In the genomic region with DNA sequence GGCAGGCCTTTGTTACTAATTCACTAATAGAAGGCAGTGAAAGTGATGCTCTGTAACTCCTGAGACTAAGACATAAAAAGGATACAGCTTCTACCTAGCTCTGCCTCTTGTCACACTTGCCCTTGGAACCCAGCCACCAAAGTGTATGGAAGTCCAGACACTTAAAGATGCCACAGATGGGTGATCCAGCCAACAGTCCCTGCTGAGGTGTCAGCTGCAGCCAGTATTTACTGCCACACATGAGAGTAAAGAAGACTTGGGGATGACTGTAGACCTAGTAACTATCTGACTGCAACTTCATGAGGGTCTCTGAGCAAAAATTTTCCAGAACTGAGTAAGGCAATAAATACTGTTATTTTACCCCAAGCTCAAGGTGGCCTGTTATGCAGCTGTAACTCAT, we compare ENCODE assay signal across 10 cellular contexts. TPM values are rescaled to one million over a fixed set of nuclear protein-coding genes. Genes with fewer than 3 reads are reported as not detected.
A peak's percentile ranks its signal among the peaks of the same experiment; 100 is the strongest.
DNase-seq lines count a peak whose midpoint lies in the region; ATAC-seq, FAIRE-seq and TF ChIP-seq lines count a peak whose summit lies in the region.
"Had no signal": no experiment of that assay in that cellular context is flagged by ENCODE, and none has a peak within 500 bp of the region (broad histone marks: within the 10 kb centered on the region; RNA-seq: fewer than 3 reads in every experiment).

No MANE protein-coding gene starts in this region.

- TF ChIP-seq POLR2A in heart left ventricle (IDR thresholded peaks at IDR 0.05), result no peak

- no peak for FAIRE-seq in RCC 7860 (lab: Jason Lieb, UNC)

- H3K4me1 ChIP-seq in right cardiac atrium (ENCODE audit: control insufficient read depth, insufficient read depth, low read length), result no peaks in the 10 kb centered on the region
- peaks cover 0 to 95% (median 66%) of the 10 kb centered on the region in 12 donors for H3K4me1 ChIP-seq in heart left ventricle
- H3K4me1 ChIP-seq in OCI-LY1 (ENCODE audit: insufficient read depth, low read length, severe bottlenecking), result peaks cover 51% of the 10 kb centered on the region
- H3K4me1 ChIP-seq in colonic mucosa, result peaks cover 4% of the 10 kb centered on the region

- peak overlapping the region; percentile 8; the same call in 1 of the 2 replicates for H3K4me2 ChIP-seq in OCI-LY1 (ENCODE audit: low read length)

- DNase-seq in right cardiac atrium, result peak in 1 of 3 donors; percentile 43
- no peak for DNase-seq in heart left ventricle
- no peak for DNase-seq in colonic mucosa
- DNase-seq in RCC 7860 (ENCODE audit: low spot score), result no peak
- no peak for DNase-seq in stimulated activated CD4-positive, alpha-beta T cell treated with anti-CD3 and anti-CD28 coated beads, Interleukin-12 subunit alpha, Interleukin-12 subunit beta, amount 100 ng/mL, for 4 hours
- DNase-seq in sciatic nerve (ENCODE audit: low spot score), result no peak
- DNase-seq: nucleus accumbens had no signal

- H3K27me3 ChIP-seq in right cardiac atrium (ENCODE audit: control insufficient read depth, insufficient read depth) (no peaks in the 10 kb centered on the region), heart left ventricle (no peaks in the 10 kb centered on the region), OCI-LY1 (ENCODE audit: insufficient read depth, low read length) (no peaks in the 10 kb centered on the region), colonic mucosa (no peaks in the 10 kb centered on the region)

- peaks cover 99% of the 10 kb centered on the region for H3K79me2 ChIP-seq in OCI-LY1 (ENCODE audit: insufficient read depth, low read length)

- peak overlapping the region; percentile 17 for H3K27ac ChIP-seq in right cardiac atrium (ENCODE audit: low read length)
- peak overlapping the region in 2 of 12 donors; percentile 61 to 78 for H3K27ac ChIP-seq in heart left ventricle
- H3K27ac ChIP-seq in OCI-LY1 (ENCODE audit: low read depth, low read length, poor library complexity, severe bottlenecking), result peak overlapping the region; percentile 73
- peak overlapping the region; percentile 22 for H3K27ac ChIP-seq in colonic mucosa
- H3K27ac ChIP-seq: HL-60 had no signal

- no peaks in the 10 kb centered on the region for H4K20me1 ChIP-seq in OCI-LY1 (ENCODE audit: insufficient read depth, low read length)

- no peak overlapping the region for H3K9ac ChIP-seq in OCI-LY1 (ENCODE audit: low read length)
- H3K9ac ChIP-seq in colonic mucosa (ENCODE audit: low read depth in 2 of 2, low read length in 2 of 2), result no peak overlapping the region

- no peaks in the 10 kb centered on the region for H3F3A ChIP-seq in OCI-LY1 (ENCODE audit: insufficient read depth, low read length)

- H3K9me2 ChIP-seq in OCI-LY1 (ENCODE audit: low read depth, low read length), result no peaks in the 10 kb centered on the region

- TF ChIP-seq CTCF in heart left ventricle (IDR thresholded peaks at IDR 0.05) (no peak), OCI-LY1 (IDR thresholded peaks at IDR 0.05; ENCODE audit: low read length) (no peak), colonic mucosa (IDR thresholded peaks at IDR 0.05) (no peak)

- no peak for ATAC-seq in right cardiac atrium
- ATAC-seq in heart left ventricle, result no peak
- no peak for ATAC-seq in sciatic nerve
- no peak for ATAC-seq in HG03342 (IDR thresholded peaks at IDR 0.05; ENCODE audit: unreplicated experiment)

- no peaks in the 10 kb centered on the region for H3K9me3 ChIP-seq in right cardiac atrium (ENCODE audit: control insufficient read depth, low read length)
- no peaks in the 10 kb centered on the region for H3K9me3 ChIP-seq in heart left ventricle
- no peaks in the 10 kb centered on the region for H3K9me3 ChIP-seq in OCI-LY1 (ENCODE audit: low read length)
- H3K9me3 ChIP-seq in colonic mucosa, result no peaks in the 10 kb centered on the region

- intact Hi-C loops in right cardiac atrium (cut with DNase I) (no loop called here), heart left ventricle (cut with DNase I) (no loop called here), colonic mucosa (cut with DNase I) (no loop called here), sciatic nerve (cut with DNase I) (no loop called here)

- no peak overlapping the region for H2AFZ ChIP-seq in OCI-LY1 (ENCODE audit: low read length)

- H3K36me3 ChIP-seq in heart left ventricle, result peaks cover 0 to 24% (median 7%) of the 10 kb centered on the region in 9 donors
- peaks cover 31% of the 10 kb centered on the region for H3K36me3 ChIP-seq in OCI-LY1 (ENCODE audit: insufficient read depth, low read length)
- H3K36me3 ChIP-seq in colonic mucosa, result no peaks in the 10 kb centered on the region

- H3K4me3 ChIP-seq in right cardiac atrium (ENCODE audit: low read length), result no peak overlapping the region
- H3K4me3 ChIP-seq in heart left ventricle, result no peak overlapping the region
- no peak overlapping the region for H3K4me3 ChIP-seq in OCI-LY1 (ENCODE audit: low read depth, low read length, poor library complexity, severe bottlenecking)
- no peak overlapping the region for H3K4me3 ChIP-seq in colonic mucosa

RNA-seq across cellular contexts. Expression of gene IMMT, which starts 8.8 kb away (rescaled TPM):
- 100 to 1,000 TPM; 188 to 204 (median 201) TPM for total RNA-seq in right cardiac atrium
- 132 TPM for polyA plus RNA-seq in right cardiac atrium
- 100 to 1,000 TPM; 180 to 315 (median 231) TPM for total RNA-seq in heart left ventricle
- polyA plus RNA-seq in heart left ventricle, result 100 to 1,000 TPM in 1 of 2 donors, 10 to 100 TPM in 1; 62.0 to 169 TPM
- total RNA-seq in colonic mucosa, result 100 to 1,000 TPM; 125 to 127 TPM
- 60.0 TPM for total RNA-seq in sciatic nerve

RNA-seq across cellular contexts. Expression of gene MRPL35, which starts 12.8 kb away (rescaled TPM):
- 10 to 100 TPM; 53.7 to 78.6 (median 63.5) TPM for total RNA-seq in right cardiac atrium
- 48.5 TPM for polyA plus RNA-seq in right cardiac atrium
- total RNA-seq in heart left ventricle, result 100 to 1,000 TPM in 3 of 9 donors, 10 to 100 TPM in 6; 32.8 to 159 (median 79.3) TPM
- polyA plus RNA-seq in heart left ventricle, result 10 to 100 TPM; 51.6 to 90.5 TPM
- 10 to 100 TPM; 88.1 to 88.9 TPM for total RNA-seq in colonic mucosa
- 21.5 TPM for total RNA-seq in sciatic nerve
